Comparison of ENCODE assay signal across 1 cellular context in the genomic region with DNA sequence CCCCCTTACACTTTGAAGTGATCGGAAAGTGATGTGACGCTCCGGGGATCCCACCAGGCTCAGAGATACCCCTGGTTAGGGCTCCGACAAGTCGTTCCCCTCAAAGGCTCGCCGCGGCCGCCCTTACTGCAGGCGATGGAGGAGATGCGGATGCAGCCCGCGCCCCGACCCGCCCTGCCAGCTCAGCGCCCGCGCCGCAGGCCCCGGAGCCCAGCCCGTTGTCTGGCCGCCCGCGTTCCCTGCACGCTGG.
TF ChIP-seq lines count a peak whose summit lies in the region.

No MANE protein-coding gene starts in this region.

TF ChIP-seq in HepG2, 621 proteins besides CTCF, POLR2A, EP300 and RAD21 (continued from another document):
- TF ChIP-seq REST (IDR thresholded peaks at IDR 0.05; ENCODE audit: borderline replicate concordance in 1 of 2, low read depth in 1 of 2, low read length in 2 of 2) (no peak), POLR2G (IDR thresholded peaks at IDR 0.05; ENCODE audit: low read depth, low read length) (no peak), TBX3 (IDR thresholded peaks at IDR 0.05; ENCODE audit: borderline replicate concordance) (no peak), MYNN (CRISPR knock-in tag; IDR thresholded peaks at IDR 0.05; ENCODE audit: low read depth) (0 out of 2 replicates have a peak, but pooled peaks have one; percentile 18)
TF ChIP-seq in HepG2: peak in this region for 17.
